ENCODE assay signal across 8 cellular contexts in the genomic region with DNA sequence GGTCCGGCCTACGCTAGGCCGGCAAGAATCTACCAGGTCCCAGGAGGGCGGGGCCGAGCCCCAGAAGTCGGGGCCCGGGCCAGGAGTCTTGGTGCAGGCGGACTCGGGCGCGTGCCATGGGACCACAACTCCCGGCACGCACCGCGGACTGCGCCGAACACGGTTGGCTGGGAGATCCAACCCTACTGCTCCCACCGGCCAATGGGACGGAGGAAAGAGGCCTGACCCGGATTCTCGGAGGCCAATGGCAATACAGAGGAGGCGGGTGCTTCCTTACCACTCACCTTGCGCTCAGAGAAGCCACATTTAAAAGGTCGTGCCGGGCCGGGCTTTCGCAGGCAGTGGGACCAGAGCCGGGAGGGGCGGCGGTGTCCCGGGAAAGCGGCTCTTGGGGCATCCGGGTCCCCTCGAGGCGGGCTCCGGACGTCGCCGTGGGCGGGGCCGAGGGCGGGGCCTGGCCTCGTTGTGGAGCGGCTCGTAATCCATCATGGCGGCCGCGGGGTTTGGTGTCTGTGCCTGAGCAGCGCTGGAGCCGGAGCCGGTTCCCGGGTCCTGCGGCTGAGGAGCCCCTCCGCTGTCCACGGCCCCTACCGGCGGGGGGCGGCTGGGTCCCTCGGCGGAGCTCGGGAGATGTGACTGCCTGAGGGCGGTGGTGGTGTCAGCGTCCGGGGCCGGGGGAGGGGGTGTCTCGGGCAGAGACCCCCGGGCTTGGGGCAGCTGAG. TPM values are rescaled to one million over a fixed set of nuclear protein-coding genes. Genes with fewer than 3 reads are reported as not detected.
DNase-seq lines count a peak whose midpoint lies in the region; ATAC-seq and TF ChIP-seq lines count a peak whose summit lies in the region.

No MANE protein-coding gene starts in this region.

- intact Hi-C loops in esophagus squamous epithelium (cut with DNase I), result loop anchor here (5.0 kb wide), 1 partner anchor 55 kb away; no protein-coding TSS in a partner anchor

- H3K9me3 Mint-ChIP-seq in activated T-cell treated with anti-CD3 and anti-CD28 coated beads, Interleukin-2, amount 50 U/mL, for 72 hours, result no peaks in the 10 kb centered on the region

- WGBS in esophagus squamous epithelium, 2 donors, result 0% methylated on average over 8 of the region's 68 CpGs; no CpG with 5 or more reads in 1 of the 2 donors

- peak; percentile 98 for ATAC-seq in GM21737 (IDR thresholded peaks at IDR 0.05; ENCODE audit: unreplicated experiment)
- peak; percentile 97 for ATAC-seq in activated T-cell treated with anti-CD3 and anti-CD28 coated beads, Interleukin-2, amount 50 U/mL, for 72 hours (replicated peaks in 1 of 2)

- no peaks in the 10 kb centered on the region for H3K27me3 ChIP-seq in esophagus squamous epithelium

- peak; percentile 96 for DNase-seq in DMS79 (lab: John Stamatoyannopoulos, UW)
- DNase-seq in KG1 (lab: John Stamatoyannopoulos, UW), result peak; percentile 95
- DNase-seq in activated T-cell treated with anti-CD3 and anti-CD28 coated beads, Interleukin-2, amount 50 U/mL, for 72 hours, result peak; percentile 96 to 98
- DNase-seq in esophagus squamous epithelium (lab: John Stamatoyannopoulos, UW), result peak; percentile 90
- DNase-seq in myocyte (ENCODE audit: low read depth), result peak; percentile 99
- peak; percentile 94 for DNase-seq in stimulated activated CD8-positive, alpha-beta memory T cell treated with anti-CD3 and anti-CD28 coated beads, Interleukin-7, amount 100 ng/mL, for 4 hours (ENCODE audit: low read depth in 2 of 2)

- H3K4me3 Mint-ChIP-seq in activated T-cell treated with anti-CD3 and anti-CD28 coated beads, Interleukin-2, amount 50 U/mL, for 72 hours, result peak overlapping the region; percentile 96 to 99

- no peaks in the 10 kb centered on the region for H3K9me3 ChIP-seq in esophagus squamous epithelium

- peak overlapping the region; percentile 98 for H3K27ac Mint-ChIP-seq in activated T-cell treated with anti-CD3 and anti-CD28 coated beads, Interleukin-2, amount 50 U/mL, for 72 hours

- no peaks in the 10 kb centered on the region for H3K27me3 Mint-ChIP-seq in activated T-cell treated with anti-CD3 and anti-CD28 coated beads, Interleukin-2, amount 50 U/mL, for 72 hours (ENCODE audit: low read depth)

- peak overlapping the region; percentile 94 to 99 (median 98) for H3K27ac ChIP-seq in esophagus squamous epithelium

- no peaks in the 10 kb centered on the region for H3K36me3 ChIP-seq in esophagus squamous epithelium

- peak in 1 of 6 experiments; percentile 24 for TF ChIP-seq CTCF in esophagus squamous epithelium (IDR thresholded peaks at IDR 0.05)

- H3K36me3 Mint-ChIP-seq in activated T-cell treated with anti-CD3 and anti-CD28 coated beads, Interleukin-2, amount 50 U/mL, for 72 hours (ENCODE audit: insufficient read depth in 2 of 2), result peaks cover 0 to 2% of the 10 kb centered on the region in 2 donors

- H3K4me3 ChIP-seq in esophagus squamous epithelium, result peak overlapping the region; percentile 75 to 100 (median 87)

- H3K4me1 Mint-ChIP-seq in activated T-cell treated with anti-CD3 and anti-CD28 coated beads, Interleukin-2, amount 50 U/mL, for 72 hours (ENCODE audit: low read depth), result peaks cover 49% of the 10 kb centered on the region

- H3K4me1 ChIP-seq in esophagus squamous epithelium, result peaks cover 7 to 55% (median 23%) of the 10 kb centered on the region in 3 donors

- peak in 2 of 4 donors; percentile 67 to 68 for TF ChIP-seq POLR2A in esophagus squamous epithelium (IDR thresholded peaks at IDR 0.05)

TF ChIP-seq in PFSK-1, 5 proteins besides CTCF, POLR2A, EP300 and RAD21:
- TF ChIP-seq, protein P1, sequence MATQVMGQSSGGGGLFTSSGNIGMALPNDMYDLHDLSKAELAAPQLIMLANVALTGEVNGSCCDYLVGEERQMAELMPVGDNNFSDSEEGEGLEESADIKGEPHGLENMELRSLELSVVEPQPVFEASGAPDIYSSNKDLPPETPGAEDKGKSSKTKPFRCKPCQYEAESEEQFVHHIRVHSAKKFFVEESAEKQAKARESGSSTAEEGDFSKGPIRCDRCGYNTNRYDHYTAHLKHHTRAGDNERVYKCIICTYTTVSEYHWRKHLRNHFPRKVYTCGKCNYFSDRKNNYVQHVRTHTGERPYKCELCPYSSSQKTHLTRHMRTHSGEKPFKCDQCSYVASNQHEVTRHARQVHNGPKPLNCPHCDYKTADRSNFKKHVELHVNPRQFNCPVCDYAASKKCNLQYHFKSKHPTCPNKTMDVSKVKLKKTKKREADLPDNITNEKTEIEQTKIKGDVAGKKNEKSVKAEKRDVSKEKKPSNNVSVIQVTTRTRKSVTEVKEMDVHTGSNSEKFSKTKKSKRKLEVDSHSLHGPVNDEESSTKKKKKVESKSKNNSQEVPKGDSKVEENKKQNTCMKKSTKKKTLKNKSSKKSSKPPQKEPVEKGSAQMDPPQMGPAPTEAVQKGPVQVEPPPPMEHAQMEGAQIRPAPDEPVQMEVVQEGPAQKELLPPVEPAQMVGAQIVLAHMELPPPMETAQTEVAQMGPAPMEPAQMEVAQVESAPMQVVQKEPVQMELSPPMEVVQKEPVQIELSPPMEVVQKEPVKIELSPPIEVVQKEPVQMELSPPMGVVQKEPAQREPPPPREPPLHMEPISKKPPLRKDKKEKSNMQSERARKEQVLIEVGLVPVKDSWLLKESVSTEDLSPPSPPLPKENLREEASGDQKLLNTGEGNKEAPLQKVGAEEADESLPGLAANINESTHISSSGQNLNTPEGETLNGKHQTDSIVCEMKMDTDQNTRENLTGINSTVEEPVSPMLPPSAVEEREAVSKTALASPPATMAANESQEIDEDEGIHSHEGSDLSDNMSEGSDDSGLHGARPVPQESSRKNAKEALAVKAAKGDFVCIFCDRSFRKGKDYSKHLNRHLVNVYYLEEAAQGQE (IDR thresholded peaks at IDR 0.05; ENCODE audit: insufficient read depth in 1 of 2, low read depth in 2 of 2, low read length in 2 of 2), result no peak
- TF ChIP-seq POLR2AphosphoS5 (IDR thresholded peaks at IDR 0.05; ENCODE audit: low read depth, low read length) (peak; percentile 72), TAF1 (IDR thresholded peaks at IDR 0.05; ENCODE audit: borderline replicate concordance, insufficient read depth, low read length) (peak; percentile 93), SIN3A (IDR thresholded peaks at IDR 0.05; ENCODE audit: borderline replicate concordance, insufficient read depth, low read length) (no peak), FOXP2 (optimal IDR thresholded peaks at IDR 0.05; ENCODE audit: borderline replicate concordance, extremely low read depth, extremely low read length, insufficient read depth) (peak; percentile 45)

RNA-seq across cellular contexts. Expression of a gene that starts 19.1 kb away (rescaled TPM):
- 28.0 TPM for polyA plus RNA-seq in PFSK-1 (2012; ENCODE audit: insufficient read length, low read depth)
- 10 to 100 TPM; 43.7 to 55.0 TPM for total RNA-seq in activated T-cell treated with anti-CD3 and anti-CD28 coated beads, Interleukin-2, amount 50 U/mL, for 72 hours
- total RNA-seq in esophagus squamous epithelium (10 to 100 TPM; 11.8 to 32.8 (median 28.2) TPM), myocyte (17.4 and 21.4 TPM in 2 replicates)
- polyA plus RNA-seq in myocyte (2012), result 13.7 TPM

RNA-seq across cellular contexts. Expression of a gene that starts 48.3 kb away (rescaled TPM):
- 0.88 TPM for polyA plus RNA-seq in PFSK-1 (2012; ENCODE audit: insufficient read length, low read depth)
- total RNA-seq in activated T-cell treated with anti-CD3 and anti-CD28 coated beads, Interleukin-2, amount 50 U/mL, for 72 hours, result not detected
- not detected for total RNA-seq in esophagus squamous epithelium
- not detected in 2 replicates for total RNA-seq in myocyte
- polyA plus RNA-seq in myocyte (2012), result 0.04 TPM

Comparison
In these comparisons a context has a peak if more than half of its experiments do, and no peak if none do; other contexts are left out.
1. Peak in every context shown above with its lines: DNase-seq, ATAC-seq, H3K4me3 ChIP-seq and H3K27ac ChIP-seq.